1 cellular context compared by ENCODE assay signal in the genomic region with DNA sequence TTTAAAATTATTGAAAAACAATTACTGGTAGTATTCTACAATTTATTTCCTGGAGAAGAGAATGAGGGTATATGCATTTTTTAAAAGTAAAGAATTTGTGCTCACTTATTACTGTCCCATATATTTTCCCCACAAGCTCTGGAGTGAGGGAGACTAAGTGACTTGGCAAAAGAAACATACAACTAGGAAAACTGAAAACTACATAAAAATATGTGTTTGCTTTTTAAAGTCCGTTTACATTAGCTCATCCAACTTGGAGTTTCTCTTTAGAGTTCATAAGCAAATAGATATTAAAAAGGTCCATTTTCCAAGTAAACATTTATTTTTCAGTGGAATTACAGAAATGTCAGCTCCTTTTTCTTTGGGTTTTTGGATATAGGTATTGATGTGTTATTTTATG.
TF ChIP-seq lines count a peak whose summit lies in the region.

No MANE protein-coding gene starts in this region.

TF ChIP-seq in HCT116, 20 proteins besides CTCF, POLR2A, EP300 and RAD21 (continued from another document):
- no peak for TF ChIP-seq CEBPB (IDR thresholded peaks at IDR 0.05; ENCODE audit: low read depth)
- TF ChIP-seq SRF (IDR thresholded peaks at IDR 0.05; ENCODE audit: low read depth): no peak
- TF ChIP-seq POLR2AphosphoS5 (IDR thresholded peaks at IDR 0.05; ENCODE audit: low read depth, low read length): no peak
- TF ChIP-seq SIN3A (IDR thresholded peaks at IDR 0.05; ENCODE audit: low read depth): no peak
- no peak for TF ChIP-seq ZFX (IDR thresholded peaks at IDR 0.05)
